Comparison of ENCODE assay signal across 19 cellular contexts in genomic region chr4:6121276-6121850, GRCh38.
DNase-seq lines count a peak whose midpoint lies in the region; ATAC-seq, FAIRE-seq and TF ChIP-seq lines count a peak whose summit lies in the region.
"Had no signal": no experiment of that assay in that cellular context is flagged by ENCODE, and none has a peak within 500 bp of the region (broad histone marks: within the 10 kb centered on the region; RNA-seq: fewer than 3 reads in every experiment).

No MANE protein-coding gene starts in this region.

- TF ChIP-seq EP300 in H1 (IDR thresholded peaks at IDR 0.05; ENCODE audit: borderline replicate concordance in 1 of 2, low read depth in 2 of 2, low read length in 2 of 2) (no peak), gastroesophageal sphincter (IDR thresholded peaks at IDR 0.05) (no peak)

- TF ChIP-seq CTCF in heart left ventricle (IDR thresholded peaks at IDR 0.05) (no peak), H1 (IDR thresholded peaks at IDR 0.05; ENCODE audit: control extremely low read depth in 1 of 3, insufficient read depth in 1 of 3, low read depth in 1 of 3, low read length in 3 of 3) (no peak), type B pancreatic cell (conservative IDR thresholded peaks at IDR 0.05) (no peak), gastroesophageal sphincter (IDR thresholded peaks at IDR 0.05) (no peak)

- CTCF ChIA-PET in H1 (lab: Charles Lee; ENCODE audit: partially characterized antibody): interaction anchor here (1.1 to 1.5 kb wide), 3 partner anchors 9 to 13 kb away, joined by 3 read pairs; no protein-coding TSS in a partner anchor

- no peak overlapping the region for H3K4me3 Mint-ChIP-seq in type B pancreatic cell
- H3K4me3 Mint-ChIP-seq: CD14-positive monocyte; CD8-positive, alpha-beta T cell had no signal

- TF ChIP-seq POLR2A in heart left ventricle (IDR thresholded peaks at IDR 0.05): no peak
- TF ChIP-seq POLR2A in H1 (IDR thresholded peaks at IDR 0.05; ENCODE audit: control extremely low read depth in 1 of 2, low read depth in 2 of 2, low read length in 2 of 2): no peak
- no peak for TF ChIP-seq POLR2A in gastroesophageal sphincter (IDR thresholded peaks at IDR 0.05)

- peaks cover 0 to 19% (median 0%) of the 10 kb centered on the region in 9 donors for H3K27me3 ChIP-seq in heart left ventricle
- H3K27me3 ChIP-seq in H1 (replicated peaks in 1 of 4; ENCODE audit: control insufficient read depth in 3 of 4, extremely low read depth in 1 of 4, insufficient read depth in 3 of 4, low read length in 3 of 4): no peaks in the 10 kb centered on the region
- H3K27me3 ChIP-seq in gastroesophageal sphincter: peaks cover 17% of the 10 kb centered on the region

- intact Hi-C loops in cardiac septum (cut with DNase I): no loop called here
- intact Hi-C loops in heart left ventricle (cut with DNase I): no loop called here

- no peak overlapping the region for H4K5ac ChIP-seq in H1 (ENCODE audit: insufficient read length, low read depth, low read length)

- no peak overlapping the region for H3K23ac ChIP-seq in H1 (ENCODE audit: insufficient read length)

- H4K91ac ChIP-seq in H1 (replicated peaks; ENCODE audit: insufficient read length, low read length): no peak overlapping the region

- no peak overlapping the region for H3K27ac Mint-ChIP-seq in type B pancreatic cell
- H3K27ac Mint-ChIP-seq: CD14-positive monocyte; CD8-positive, alpha-beta T cell had no signal

- H3K79me1 ChIP-seq in H1 (ENCODE audit: low read depth, low read length): peaks cover 4% of the 10 kb centered on the region

- POLR2A ChIA-PET in H1 (lab: Charles Lee; ENCODE audit: partially characterized antibody): interaction anchor here (0.8 kb wide), 1 partner anchor 26 kb away, joined by 3 read pairs; no protein-coding TSS in a partner anchor

- peaks cover 0 to 2% of the 10 kb centered on the region in 2 experiments for H4K20me1 ChIP-seq in H1 (replicated peaks in 1 of 2; ENCODE audit: control insufficient read depth in 1 of 2, insufficient read depth in 2 of 2, low read length in 2 of 2)

- no peaks in the 10 kb centered on the region for H3K36me3 Mint-ChIP-seq in type B pancreatic cell
- H3K36me3 Mint-ChIP-seq: CD14-positive monocyte; CD8-positive, alpha-beta T cell had no signal

- H3K79me2 ChIP-seq in H1 (ENCODE audit: control insufficient read depth in 1 of 2, insufficient read depth in 2 of 2, low read length in 2 of 2): no peaks in the 10 kb centered on the region

- no peak overlapping the region for H3K18ac ChIP-seq in H1 (ENCODE audit: extremely low read depth, low read length)

- H3K9me3 ChIP-seq in heart left ventricle: no peaks in the 10 kb centered on the region
- 0 out of 4 replicates have a peak, but pooled peaks cover 0 to 2% of the 10 kb centered on the region in 2 experiments for H3K9me3 ChIP-seq in H1 (ENCODE audit: insufficient read depth in 2 of 2, low read depth in 1 of 2, low read length in 1 of 2)
- no peaks in the 10 kb centered on the region for H3K9me3 ChIP-seq in gastroesophageal sphincter

- 0 out of 2 replicates have a peak overlapping the region, but pooled peaks have one; percentile 50 for H2BK12ac ChIP-seq in H1 (ENCODE audit: low read depth, low read length)

- H3K27ac ChIP-seq in heart left ventricle: no peak overlapping the region
- H3K27ac ChIP-seq in H1 (ENCODE audit: low read depth, low read length): no peak overlapping the region
- H3K27ac ChIP-seq in gastroesophageal sphincter: no peak overlapping the region

- H3K27me3 Mint-ChIP-seq in type B pancreatic cell: peaks cover 31% of the 10 kb centered on the region

- peak; percentile 65 for DNase-seq in cardiac septum (ENCODE audit: low spot score)
- DNase-seq in heart left ventricle: no peak
- DNase-seq in H1 (ENCODE audit: low read depth in 1 of 2, low spot score in 2 of 2): no peak
- DNase-seq in mesenteric fat pad (ENCODE audit: low spot score): peak; percentile 45
- peak; percentile 31 for DNase-seq in type B pancreatic cell (ENCODE audit: extremely low spot score, unreplicated experiment)
- DNase-seq: COR-L47, DMS153, DND-41, GDM1, IMR-90 had no signal

- H3K4me2 ChIP-seq in H1 (ENCODE audit: insufficient read depth in 1 of 2, low read depth in 2 of 2, low read length in 2 of 2): no peak overlapping the region

- H2BK15ac ChIP-seq in H1 (ENCODE audit: low read length): 0 out of 2 replicates have a peak overlapping the region, but pooled peaks have one; percentile 61

- WGBS in heart left ventricle, 4 donors: 86 to 89% (median 89%) methylated on average over 18 of the region's 18 CpGs
- 94% methylated on average over 18 of the region's 18 CpGs; no CpG with 5 or more reads in 1 of the 2 experiments for WGBS in H1 (ENCODE audit: extremely low coverage in 1 of 2, insufficient coverage in 1 of 2, insufficient read length in 1 of 2, insufficient replicate concordance in 2 of 2, low coverage in 1 of 2, low lambda C conversion rate in 2 of 2, missing lambda C conversion rate in 1 of 2), 2 experiments
- WGBS in gastroesophageal sphincter (ENCODE audit: low coverage in 1 of 2), 2 donors: 83 to 96% methylated on average over 5 to 11 of the region's 18 CpGs

- H2BK5ac ChIP-seq in H1 (ENCODE audit: low read depth, low read length): no peak overlapping the region

- no peak overlapping the region for H3K9ac ChIP-seq in H1 (replicated peaks in 1 of 4; ENCODE audit: extremely low read depth in 1 of 4, low read depth in 3 of 4, low read length in 3 of 4)

- H3K4me3 ChIP-seq in heart left ventricle (no peak overlapping the region), H1 (ENCODE audit: extremely low read depth in 1 of 4, insufficient read depth in 2 of 4, low read depth in 3 of 4, low read length in 4 of 4) (no peak overlapping the region), gastroesophageal sphincter (no peak overlapping the region)

- no peak overlapping the region for H3K4ac ChIP-seq in H1 (replicated peaks; ENCODE audit: insufficient read length, low read depth, low read length)

- H3K9me3 Mint-ChIP-seq in type B pancreatic cell: no peaks in the 10 kb centered on the region
- H3K9me3 Mint-ChIP-seq: CD8-positive, alpha-beta T cell had no signal

- H3K4me1 ChIP-seq in heart left ventricle: no peaks in the 10 kb centered on the region
- H3K4me1 ChIP-seq in H1 (replicated peaks in 1 of 4; ENCODE audit: control insufficient read depth in 3 of 4, insufficient read depth in 4 of 4, low read length in 3 of 4): peaks cover 11 to 19% (median 15%) of the 10 kb centered on the region in 4 experiments
- no peaks in the 10 kb centered on the region for H3K4me1 ChIP-seq in gastroesophageal sphincter

- no peak overlapping the region for H3K56ac ChIP-seq in H1 (replicated peaks; ENCODE audit: insufficient read length, low read depth, low read length)

- peaks cover 11% of the 10 kb centered on the region; the same call in 1 of the 2 replicates for H3K23me2 ChIP-seq in H1 (ENCODE audit: low read depth, low read length)

- no peaks in the 10 kb centered on the region for H3K36me3 ChIP-seq in heart left ventricle
- H3K36me3 ChIP-seq in H1 (ENCODE audit: control insufficient read depth in 2 of 4, insufficient read depth in 4 of 4, low read length in 3 of 4): no peaks in the 10 kb centered on the region; a peak in 1 of 8 replicates
- no peaks in the 10 kb centered on the region for H3K36me3 ChIP-seq in gastroesophageal sphincter

- H3K4me1 Mint-ChIP-seq in type B pancreatic cell (ENCODE audit: unreplicated experiment): peaks cover 7% of the 10 kb centered on the region
- H3K4me1 Mint-ChIP-seq: CD14-positive monocyte had no signal

- no peak for TF ChIP-seq RAD21 in H1 (IDR thresholded peaks at IDR 0.05 in 1 of 2, conservative IDR thresholded peaks at IDR 0.05 in 1 of 2; ENCODE audit: low read depth in 2 of 2, low read length in 2 of 2)

- peak overlapping the region; percentile 95; the same call in 1 of the 2 replicates for H2AK5ac ChIP-seq in H1 (ENCODE audit: low read depth, low read length)

- no peak overlapping the region for H2AFZ ChIP-seq in H1 (ENCODE audit: low read length)

- no peak overlapping the region for H3K14ac ChIP-seq in H1 (ENCODE audit: insufficient read length)

- no peak for FAIRE-seq in H1 (lab: Jason Lieb, UNC)
- FAIRE-seq: A204.1, D721Med, GM12892, H54 had no signal

- H4K8ac ChIP-seq in H1 (ENCODE audit: extremely low read depth, insufficient read depth, low read length): no peak overlapping the region

- ATAC-seq in heart left ventricle (no peak), HG02938 (IDR thresholded peaks at IDR 0.05; ENCODE audit: unreplicated experiment) (no peak), GM18870 (IDR thresholded peaks at IDR 0.05; ENCODE audit: unreplicated experiment) (no peak), gastroesophageal sphincter (no peak)
- ATAC-seq: CD8-positive, alpha-beta T cell had no signal

- no peak overlapping the region for H2BK120ac ChIP-seq in H1 (replicated peaks; ENCODE audit: low read depth, low read length)

- no peak overlapping the region for H2BK20ac ChIP-seq in H1 (ENCODE audit: low read length)

TF ChIP-seq in H1, 55 proteins besides CTCF, POLR2A, EP300 and RAD21:
- no peak for TF ChIP-seq ZNF274 (IDR thresholded peaks at IDR 0.05; ENCODE audit: borderline replicate concordance, extremely low read depth, low read length)
- TF ChIP-seq SP1 (IDR thresholded peaks at IDR 0.05; ENCODE audit: low read depth, low read length): no peak
- no peak for TF ChIP-seq SAP30 (IDR thresholded peaks at IDR 0.05; ENCODE audit: insufficient read depth, insufficient replicate concordance, low read length)
- TF ChIP-seq ATF3 (IDR thresholded peaks at IDR 0.05; ENCODE audit: insufficient read depth, low read depth, low read length): no peak
- no peak for TF ChIP-seq CREB1 (IDR thresholded peaks at IDR 0.05)
- TF ChIP-seq TBP (IDR thresholded peaks at IDR 0.05; ENCODE audit: low read depth, low read length): no peak

Comparison
In these comparisons a context has a peak if more than half of its experiments do, and no peak if none do; other contexts are left out.
1. DNase-seq: peak in cardiac septum (single experiment), mesenteric fat pad (single experiment) and type B pancreatic cell (single experiment); none in heart left ventricle (0 of 5) and H1 (0 of 2).